In the genomic region with DNA sequence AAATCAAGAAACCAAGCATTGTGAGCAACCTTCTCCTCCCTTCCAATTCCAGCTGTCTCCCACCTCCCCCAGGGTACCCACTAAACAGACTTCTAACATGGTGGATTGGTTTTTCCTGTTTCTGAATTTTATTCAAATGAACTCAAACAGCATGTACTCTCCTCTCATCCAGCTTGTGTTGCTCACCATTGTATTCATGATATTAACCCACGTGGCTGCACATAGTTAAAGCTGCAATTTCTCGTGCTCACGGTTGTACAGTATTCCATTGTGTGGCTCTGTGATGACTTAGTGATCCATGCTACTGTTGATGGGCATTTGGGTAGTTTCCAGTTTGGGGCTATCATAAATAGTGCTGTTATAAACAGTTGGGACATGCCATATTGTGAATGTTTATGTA, we compare ENCODE assay signal across 1 cellular context.
A peak's percentile ranks its signal among the peaks of the same experiment; 100 is the strongest.
TF ChIP-seq lines count a peak whose summit lies in the region.

No MANE protein-coding gene starts in this region.

TF ChIP-seq in IMR-90, 13 proteins besides CTCF, POLR2A, EP300 and RAD21:
- 0 out of 2 replicates have a peak, but pooled peaks have one; percentile 6 for TF ChIP-seq NFE2L2 (IDR thresholded peaks at IDR 0.05; ENCODE audit: low read depth, low read length)
- TF ChIP-seq SMC3 (IDR thresholded peaks at IDR 0.05; ENCODE audit: low read depth, low read length), result no peak
